1 cellular context compared by ENCODE assay signal in genomic region chr12:50246159-50246865, GRCh38.
TF ChIP-seq lines count a peak whose summit lies in the region.

No MANE protein-coding gene starts in this region.

TF ChIP-seq in K562, 482 proteins besides CTCF, POLR2A, EP300 and RAD21 (continued from another document):
- TF ChIP-seq, protein P1, sequence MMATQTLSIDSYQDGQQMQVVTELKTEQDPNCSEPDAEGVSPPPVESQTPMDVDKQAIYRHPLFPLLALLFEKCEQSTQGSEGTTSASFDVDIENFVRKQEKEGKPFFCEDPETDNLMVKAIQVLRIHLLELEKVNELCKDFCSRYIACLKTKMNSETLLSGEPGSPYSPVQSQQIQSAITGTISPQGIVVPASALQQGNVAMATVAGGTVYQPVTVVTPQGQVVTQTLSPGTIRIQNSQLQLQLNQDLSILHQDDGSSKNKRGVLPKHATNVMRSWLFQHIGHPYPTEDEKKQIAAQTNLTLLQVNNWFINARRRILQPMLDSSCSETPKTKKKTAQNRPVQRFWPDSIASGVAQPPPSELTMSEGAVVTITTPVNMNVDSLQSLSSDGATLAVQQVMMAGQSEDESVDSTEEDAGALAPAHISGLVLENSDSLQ (IDR thresholded peaks at IDR 0.05): 0 out of 2 replicates have a peak, but pooled peaks have one; percentile 11
- TF ChIP-seq PCBP2 (IDR thresholded peaks at IDR 0.05; ENCODE audit: low read depth, low read length, poor library complexity, severe bottlenecking) (no peak), ZBTB40 (IDR thresholded peaks at IDR 0.05) (peak; percentile 33; the same call in 1 of the 2 replicates), ZBTB40 (CRISPR knock-in tag; IDR thresholded peaks at IDR 0.05) (no peak), NFRKB (IDR thresholded peaks at IDR 0.05; ENCODE audit: low read depth) (peak; percentile 37; the same call in 1 of the 2 replicates), HDAC1 (IDR thresholded peaks at IDR 0.05) (0 out of 4 replicates have a peak, but pooled peaks of 1 of the 2 experiments have one; percentile 18), BCOR (IDR thresholded peaks at IDR 0.05) (no peak), ATF7 (IDR thresholded peaks at IDR 0.05) (no peak)
- TF ChIP-seq, protein P2, sequence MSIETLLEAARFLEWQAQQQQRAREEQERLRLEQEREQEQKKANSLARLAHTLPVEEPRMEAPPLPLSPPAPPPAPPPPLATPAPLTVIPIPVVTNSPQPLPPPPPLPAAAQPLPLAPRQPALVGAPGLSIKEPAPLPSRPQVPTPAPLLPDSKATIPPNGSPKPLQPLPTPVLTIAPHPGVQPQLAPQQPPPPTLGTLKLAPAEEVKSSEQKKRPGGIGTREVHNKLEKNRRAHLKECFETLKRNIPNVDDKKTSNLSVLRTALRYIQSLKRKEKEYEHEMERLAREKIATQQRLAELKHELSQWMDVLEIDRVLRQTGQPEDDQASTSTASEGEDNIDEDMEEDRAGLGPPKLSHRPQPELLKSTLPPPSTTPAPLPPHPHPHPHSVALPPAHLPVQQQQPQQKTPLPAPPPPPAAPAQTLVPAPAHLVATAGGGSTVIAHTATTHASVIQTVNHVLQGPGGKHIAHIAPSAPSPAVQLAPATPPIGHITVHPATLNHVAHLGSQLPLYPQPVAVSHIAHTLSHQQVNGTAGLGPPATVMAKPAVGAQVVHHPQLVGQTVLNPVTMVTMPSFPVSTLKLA (conservative IDR thresholded peaks at IDR 0.05): no peak
